Comparison of ENCODE assay signal across 13 cellular contexts in genomic region chrX:840556-840955, GRCh38.
A peak's percentile ranks its signal among the peaks of the same experiment; 100 is the strongest.
DNase-seq lines count a peak whose midpoint lies in the region; ATAC-seq and TF ChIP-seq lines count a peak whose summit lies in the region.
"Had no signal": no experiment of that assay in that cellular context is flagged by ENCODE, and none has a peak within 500 bp of the region (broad histone marks: within the 10 kb centered on the region; RNA-seq: fewer than 3 reads in every experiment).

No MANE protein-coding gene starts in this region.

- H3K27ac ChIP-seq in osteoblast (ENCODE audit: low read depth, low read length) (no peak overlapping the region), right cardiac atrium (ENCODE audit: low read length) (no peak overlapping the region), colonic mucosa (no peak overlapping the region)
- H3K27ac ChIP-seq: BLaER1 treated with 17β-estradiol and CSF1 and Interleukin-3, amounts not matched to agents 10 nM and 100 nM had no signal

- H3K9ac ChIP-seq in colonic mucosa (ENCODE audit: low read depth in 2 of 2, low read length in 2 of 2): no peak overlapping the region
- H3K9ac ChIP-seq: BLaER1 treated with 17β-estradiol and CSF1 and Interleukin-3, amounts not matched to agents 10 nM and 100 nM had no signal

- DNase-seq in WTC11 (ENCODE audit: low spot score) (no peak), endothelial cell (ENCODE audit: low spot score) (no peak), osteoblast (ENCODE audit: insufficient read length, low spot score, missing footprints) (no peak), ureter (ENCODE audit: low spot score) (peak; percentile 18), right cardiac atrium (no peak), colonic mucosa (no peak)
- DNase-seq: Calu3; CD8-positive, alpha-beta T cell; GOT3 had no signal

- TF ChIP-seq CTCF in WTC11 (IDR thresholded peaks at IDR 0.05) (no peak), endothelial cell (IDR thresholded peaks at IDR 0.05; ENCODE audit: unreplicated experiment) (no peak), osteoblast (IDR thresholded peaks at IDR 0.05; ENCODE audit: extremely low read depth, low read depth, low read length) (no peak), colonic mucosa (IDR thresholded peaks at IDR 0.05) (no peak)

- H4K20me1 ChIP-seq in osteoblast (ENCODE audit: insufficient read depth, low read length): no peaks in the 10 kb centered on the region
- H4K20me1 ChIP-seq: BLaER1 treated with 17β-estradiol and CSF1 and Interleukin-3, amounts not matched to agents 10 nM and 100 nM had no signal

- H3K4me1 ChIP-seq in osteoblast (ENCODE audit: insufficient read depth, low read length) (peaks cover 6% of the 10 kb centered on the region), right cardiac atrium (ENCODE audit: control insufficient read depth, insufficient read depth, low read length) (no peaks in the 10 kb centered on the region), colonic mucosa (no peaks in the 10 kb centered on the region)
- H3K4me1 ChIP-seq: BLaER1 treated with 17β-estradiol and CSF1 and Interleukin-3, amounts not matched to agents 10 nM and 100 nM; HAP-1 had no signal

- no peak overlapping the region for H2AFZ ChIP-seq in osteoblast (ENCODE audit: low read length)

- H3K79me2 ChIP-seq in osteoblast (ENCODE audit: insufficient read depth, low read length): peaks cover 12% of the 10 kb centered on the region

- POLR2A ChIA-PET in WTC11 (lab: Charles Lee): no interaction called here

- 71% methylated on average over 13 of the region's 13 CpGs for WGBS in right cardiac atrium

- H3K36me3 Mint-ChIP-seq in WTC11 (peaks cover 16% of the 10 kb centered on the region), endothelial cell (ENCODE audit: low read depth, unreplicated experiment) (peaks cover 9% of the 10 kb centered on the region)
- H3K36me3 Mint-ChIP-seq: CD8-positive, alpha-beta T cell had no signal

- H3K27ac Mint-ChIP-seq in WTC11: peak overlapping the region; percentile 27; the same call in 1 of the 2 replicates
- H3K27ac Mint-ChIP-seq in endothelial cell (ENCODE audit: unreplicated experiment): peak overlapping the region; percentile 70
- H3K27ac Mint-ChIP-seq: B cell; CD8-positive, alpha-beta T cell had no signal

- H3K36me3 ChIP-seq in osteoblast (ENCODE audit: insufficient read depth, low read length) (peaks cover 3% of the 10 kb centered on the region), colonic mucosa (no peaks in the 10 kb centered on the region)
- H3K36me3 ChIP-seq: BLaER1 treated with 17β-estradiol and CSF1 and Interleukin-3, amounts not matched to agents 10 nM and 100 nM; HAP-1 had no signal

- intact Hi-C loops in right cardiac atrium (cut with DNase I) (no loop called here), colonic mucosa (cut with DNase I) (no loop called here)

- H3K27me3 Mint-ChIP-seq in WTC11 (ENCODE audit: low read depth) (no peaks in the 10 kb centered on the region), endothelial cell (ENCODE audit: unreplicated experiment) (peaks cover 11% of the 10 kb centered on the region)
- H3K27me3 Mint-ChIP-seq: B cell had no signal

- H3K27me3 ChIP-seq in osteoblast (ENCODE audit: insufficient read depth, low read length): no peaks in the 10 kb centered on the region
- H3K27me3 ChIP-seq in right cardiac atrium (ENCODE audit: control insufficient read depth, insufficient read depth): no peaks in the 10 kb centered on the region
- no peaks in the 10 kb centered on the region for H3K27me3 ChIP-seq in colonic mucosa
- H3K27me3 ChIP-seq: BLaER1 treated with 17β-estradiol and CSF1 and Interleukin-3, amounts not matched to agents 10 nM and 100 nM had no signal

- H3K4me2 ChIP-seq in osteoblast (ENCODE audit: insufficient read depth, low read length): peak overlapping the region; percentile 56
- H3K4me2 ChIP-seq: BLaER1 treated with 17β-estradiol and CSF1 and Interleukin-3, amounts not matched to agents 10 nM and 100 nM had no signal

- H3K4me3 Mint-ChIP-seq in WTC11 (no peak overlapping the region), endothelial cell (ENCODE audit: unreplicated experiment) (no peak overlapping the region)
- H3K4me3 Mint-ChIP-seq: B cell; CD8-positive, alpha-beta T cell had no signal

- H3K9me3 Mint-ChIP-seq in WTC11 (peaks cover 20% of the 10 kb centered on the region), endothelial cell (ENCODE audit: unreplicated experiment) (peaks cover 31% of the 10 kb centered on the region)

- H3K4me1 Mint-ChIP-seq in WTC11 (peaks cover 4% of the 10 kb centered on the region), endothelial cell (ENCODE audit: unreplicated experiment) (no peaks in the 10 kb centered on the region)
- H3K4me1 Mint-ChIP-seq: B cell had no signal

- no peaks in the 10 kb centered on the region for H3K9me3 ChIP-seq in osteoblast (ENCODE audit: low read depth, low read length)
- no peaks in the 10 kb centered on the region for H3K9me3 ChIP-seq in right cardiac atrium (ENCODE audit: control insufficient read depth, low read length)
- H3K9me3 ChIP-seq in colonic mucosa: no peaks in the 10 kb centered on the region
- H3K9me3 ChIP-seq: HAP-1 had no signal

- CTCF ChIA-PET in WTC11 (lab: Charles Lee): no interaction called here

- H3K4me3 ChIP-seq in osteoblast (ENCODE audit: insufficient read depth, low read length) (peak overlapping the region; percentile 43), right cardiac atrium (ENCODE audit: low read length) (no peak overlapping the region), colonic mucosa (no peak overlapping the region)
- H3K4me3 ChIP-seq: BLaER1 treated with 17β-estradiol and CSF1 and Interleukin-3, amounts not matched to agents 10 nM and 100 nM; HAP-1 had no signal

- ATAC-seq in WTC11: no peak
- no peak for ATAC-seq in right cardiac atrium
- ATAC-seq in HG03139 (IDR thresholded peaks at IDR 0.05; ENCODE audit: unreplicated experiment): no peak
- ATAC-seq: CD8-positive, alpha-beta T cell had no signal

TF ChIP-seq in WTC11, 78 proteins besides CTCF, POLR2A, EP300 and RAD21:
- TF ChIP-seq TP53 (CRISPR knock-in tag; IDR thresholded peaks at IDR 0.05) (no peak), E2F4 (CRISPR knock-in tag; IDR thresholded peaks at IDR 0.05; ENCODE audit: borderline replicate concordance, low read depth) (no peak), CDX4 (CRISPR knock-in tag; IDR thresholded peaks at IDR 0.05; ENCODE audit: borderline replicate concordance) (no peak), ESRRA (CRISPR knock-in tag; IDR thresholded peaks at IDR 0.05; ENCODE audit: borderline replicate concordance) (no peak), IRF2 (CRISPR knock-in tag; IDR thresholded peaks at IDR 0.05; ENCODE audit: borderline replicate concordance, low read depth) (no peak), NR1H2 (CRISPR knock-in tag; IDR thresholded peaks at IDR 0.05) (no peak), ETV6 (CRISPR knock-in tag; IDR thresholded peaks at IDR 0.05) (no peak), SMAD4 (CRISPR knock-in tag; IDR thresholded peaks at IDR 0.05) (no peak)
TF ChIP-seq in WTC11: peak in this region for 0.
